In genomic region chr5:102090770-102091169, GRCh38 we compare ENCODE assay signal across 8 cellular contexts.
DNase-seq lines count a peak whose midpoint lies in the region; ATAC-seq and TF ChIP-seq lines count a peak whose summit lies in the region.

No MANE protein-coding gene starts in this region.

- H3K27ac ChIP-seq in substantia nigra (ENCODE audit: low read depth, low read length, poor library complexity, severe bottlenecking) (no peak overlapping the region), uterus (no peak overlapping the region)

- no peak overlapping the region for H3K4me3 ChIP-seq in uterus

- TF ChIP-seq POLR2A in uterus (IDR thresholded peaks at IDR 0.05) = no peak

- peak; percentile 5 for DNase-seq in activated CD4-positive, alpha-beta T cell treated with anti-CD3 and anti-CD28 coated beads for 36 hours
- DNase-seq in activated CD4-positive, alpha-beta T cell treated with anti-CD3 and anti-CD28 coated beads, Interleukin-2, amount 50 U/mL, for 4 hours = no peak
- peak; percentile 5 for DNase-seq in NCI-H2196 (lab: John Stamatoyannopoulos, UW; ENCODE audit: unreplicated experiment)
- peak; percentile 30 for DNase-seq in dermis blood vessel endothelial cell
- no peak for DNase-seq in substantia nigra (lab: John Stamatoyannopoulos, UW)
- DNase-seq in activated CD4-positive, alpha-beta T cell treated with anti-CD3 and anti-CD28 coated beads for 48 hours = no peak
- no peak for DNase-seq in uterus

- no peak for TF ChIP-seq CTCF in uterus (IDR thresholded peaks at IDR 0.05)

- intact Hi-C loops in activated CD4-positive, alpha-beta T cell treated with anti-CD3 and anti-CD28 coated beads for 36 hours (cut with DNase I, micrococcal nuclease) = no loop called here
- intact Hi-C loops in uterus (cut with DNase I; ENCODE audit: low total_unique reads) = no loop called here

- CTCF ChIA-PET in activated CD4-positive, alpha-beta T cell treated with anti-CD3 and anti-CD28 coated beads for 36 hours (lab: Charles Lee) = no interaction called here

- H3K36me3 Mint-ChIP-seq in activated CD4-positive, alpha-beta T cell treated with anti-CD3 and anti-CD28 coated beads for 36 hours (ENCODE audit: low read depth) = no peaks in the 10 kb centered on the region

- ATAC-seq in activated CD4-positive, alpha-beta T cell treated with anti-CD3 and anti-CD28 coated beads for 36 hours = no peak
- ATAC-seq in HG02798 (IDR thresholded peaks at IDR 0.05; ENCODE audit: poor library complexity, unreplicated experiment) = peak; percentile 78

- no peaks in the 10 kb centered on the region for H3K4me1 ChIP-seq in uterus

- no peaks in the 10 kb centered on the region for H3K27me3 ChIP-seq in uterus

- no peaks in the 10 kb centered on the region for H3K4me1 Mint-ChIP-seq in activated CD4-positive, alpha-beta T cell treated with anti-CD3 and anti-CD28 coated beads for 36 hours

- no peaks in the 10 kb centered on the region for H3K36me3 ChIP-seq in uterus

- no peaks in the 10 kb centered on the region for H3K9me3 ChIP-seq in uterus

- no peak overlapping the region for H3K27ac Mint-ChIP-seq in activated CD4-positive, alpha-beta T cell treated with anti-CD3 and anti-CD28 coated beads for 36 hours

- no peak overlapping the region for H3K4me3 Mint-ChIP-seq in activated CD4-positive, alpha-beta T cell treated with anti-CD3 and anti-CD28 coated beads for 36 hours

- no peaks in the 10 kb centered on the region for H3K9me3 Mint-ChIP-seq in activated CD4-positive, alpha-beta T cell treated with anti-CD3 and anti-CD28 coated beads for 36 hours (ENCODE audit: low read depth)

- POLR2A ChIA-PET in activated CD4-positive, alpha-beta T cell treated with anti-CD3 and anti-CD28 coated beads for 36 hours (lab: Charles Lee) = no interaction called here

- H3K27me3 Mint-ChIP-seq in activated CD4-positive, alpha-beta T cell treated with anti-CD3 and anti-CD28 coated beads for 36 hours = no peaks in the 10 kb centered on the region

Comparison
In these comparisons a context has a peak if more than half of its experiments do, and no peak if none do; other contexts are left out.
1. DNase-seq: peak in activated CD4-positive, alpha-beta T cell treated with anti-CD3 and anti-CD28 coated beads for 36 hours (single experiment), NCI-H2196 (single experiment) and dermis blood vessel endothelial cell (single experiment); none in activated CD4-positive, alpha-beta T cell treated with anti-CD3 and anti-CD28 coated beads, Interleukin-2, amount 50 U/mL, for 4 hours (0 of 2), substantia nigra (0 of 49), activated CD4-positive, alpha-beta T cell treated with anti-CD3 and anti-CD28 coated beads for 48 hours (single experiment) and uterus (0 of 2).